ENCODE assay signal across 9 cellular contexts in genomic region chr21:46622226-46622625, GRCh38. TPM values are rescaled to one million over a fixed set of nuclear protein-coding genes. Genes with fewer than 3 reads are reported as not detected.
DNase-seq lines count a peak whose midpoint lies in the region; ATAC-seq lines count a peak whose summit lies in the region.
"Had no signal": no experiment of that assay in that cellular context is flagged by ENCODE, and none has a peak within 500 bp of the region (broad histone marks: within the 10 kb centered on the region; RNA-seq: fewer than 3 reads in every experiment).

No MANE protein-coding gene starts in this region.

- peak; percentile 29 for DNase-seq in G401 (ENCODE audit: low spot score)
- DNase-seq in SK-MEL-5 (ENCODE audit: low read depth, low spot score): peak; percentile 98
- peak; percentile 62 for DNase-seq in occipital lobe (lab: John Stamatoyannopoulos, UW)
- DNase-seq in NCI-H1930 (lab: John Stamatoyannopoulos, UW): no peak
- DNase-seq in SW480 (ENCODE audit: low spot score): no peak
- no peak for DNase-seq in NCI-H128 (lab: John Stamatoyannopoulos, UW; ENCODE audit: unreplicated experiment)

- in situ Hi-C loops in G401 (cut with HindIII; ENCODE audit: low sequenced_read_pairs): no loop called here
- in situ Hi-C loops in SK-MEL-5 (cut with HindIII; ENCODE audit: low pct_unique_long_range_greater_than_20kb, low sequenced_read_pairs): no loop called here

- 13 to 14% methylated on average over 4 of the region's 4 CpGs for WGBS in ectodermal cell, 2 experiments

- no peak overlapping the region for H3K4me3 ChIP-seq in ectodermal cell (ENCODE audit: insufficient read depth, low read depth, low read length)

- no peaks in the 10 kb centered on the region for H3K9me3 ChIP-seq in ectodermal cell (ENCODE audit: control insufficient read depth, low read length)

- no peaks in the 10 kb centered on the region for H3K27me3 ChIP-seq in ectodermal cell (ENCODE audit: control insufficient read depth, insufficient read depth, low read length, poor library complexity, severe bottlenecking)

- ATAC-seq in HG03095 (IDR thresholded peaks at IDR 0.05; ENCODE audit: unreplicated experiment): no peak

- H3K27ac ChIP-seq in ectodermal cell (ENCODE audit: insufficient read depth, low read depth, low read length, poor library complexity, severe bottlenecking): peak overlapping the region; percentile 97

- no peaks in the 10 kb centered on the region for H3K36me3 ChIP-seq in ectodermal cell (ENCODE audit: control insufficient read depth, insufficient read depth, low read length)

- H3K4me1 ChIP-seq in ectodermal cell (ENCODE audit: control insufficient read depth, insufficient read depth, low read length): peaks cover 28% of the 10 kb centered on the region

RNA-seq across cellular contexts. Expression of gene PRMT2, which starts 13.2 kb away (rescaled TPM):
- 84.4 and 112 TPM in 2 replicates for total RNA-seq in G401 (2014; rRNA removed; shearing (Covaris generic))
- 98.4 and 119 TPM in 2 replicates for total RNA-seq in SK-MEL-5 (2014; rRNA removed; shearing (Covaris generic))
- 114 and 130 TPM in 2 replicates for polyA plus RNA-seq in SK-MEL-5 (2015; cell fraction: cytosol; rRNA removed)
- polyA plus RNA-seq in SK-MEL-5 (2015; cell fraction: nucleus; rRNA removed): 97.1 and 105 TPM in 2 replicates
- 127 TPM for polyA plus RNA-seq in ectodermal cell (2013, experiment 1 of 4)
- 119 TPM for polyA plus RNA-seq in ectodermal cell (2013, experiment 2 of 4)
- polyA plus RNA-seq in ectodermal cell (2013, experiment 3 of 4): 83.9 TPM
- polyA plus RNA-seq in ectodermal cell (2013, experiment 4 of 4): 96.3 TPM
- total RNA-seq in occipital lobe: 215 TPM

RNA-seq across cellular contexts. Expression of gene S100B, which starts 17.3 kb away (rescaled TPM):
- not detected in 2 replicates for total RNA-seq in G401 (2014; rRNA removed; shearing (Covaris generic))
- 359 and 374 TPM in 2 replicates for total RNA-seq in SK-MEL-5 (2014; rRNA removed; shearing (Covaris generic))
- 491 and 658 TPM in 2 replicates for polyA plus RNA-seq in SK-MEL-5 (2015; cell fraction: cytosol; rRNA removed)
- polyA plus RNA-seq in SK-MEL-5 (2015; cell fraction: nucleus; rRNA removed): 245 and 345 TPM in 2 replicates
- 3.0 TPM for polyA plus RNA-seq in ectodermal cell (2013, experiment 1 of 4)
- 2.3 TPM for polyA plus RNA-seq in ectodermal cell (2013, experiment 2 of 4)
- 3.4 TPM for polyA plus RNA-seq in ectodermal cell (2013, experiment 3 of 4)
- 4.8 TPM for polyA plus RNA-seq in ectodermal cell (2013, experiment 4 of 4)
- 6.9 TPM for total RNA-seq in occipital lobe
- polyA plus RNA-seq: keratinocyte had no signal

Comparison
In these comparisons a context has a peak if more than half of its experiments do, and no peak if none do; other contexts are left out.
1. DNase-seq: peak in G401 (single experiment), SK-MEL-5 (single experiment) and occipital lobe (single experiment); none in NCI-H1930 (0 of 2), SW480 (single experiment) and NCI-H128 (single experiment).
2. RNA of gene S100B, which starts 17.3 kb away (total RNA-seq): 359 to 374 TPM in SK-MEL-5; 6.9 TPM in occipital lobe (single experiment) and not detected in G401; every median in the first group is over 10 times any median in the second.